23 cellular contexts compared by ENCODE assay signal in the genomic region with DNA sequence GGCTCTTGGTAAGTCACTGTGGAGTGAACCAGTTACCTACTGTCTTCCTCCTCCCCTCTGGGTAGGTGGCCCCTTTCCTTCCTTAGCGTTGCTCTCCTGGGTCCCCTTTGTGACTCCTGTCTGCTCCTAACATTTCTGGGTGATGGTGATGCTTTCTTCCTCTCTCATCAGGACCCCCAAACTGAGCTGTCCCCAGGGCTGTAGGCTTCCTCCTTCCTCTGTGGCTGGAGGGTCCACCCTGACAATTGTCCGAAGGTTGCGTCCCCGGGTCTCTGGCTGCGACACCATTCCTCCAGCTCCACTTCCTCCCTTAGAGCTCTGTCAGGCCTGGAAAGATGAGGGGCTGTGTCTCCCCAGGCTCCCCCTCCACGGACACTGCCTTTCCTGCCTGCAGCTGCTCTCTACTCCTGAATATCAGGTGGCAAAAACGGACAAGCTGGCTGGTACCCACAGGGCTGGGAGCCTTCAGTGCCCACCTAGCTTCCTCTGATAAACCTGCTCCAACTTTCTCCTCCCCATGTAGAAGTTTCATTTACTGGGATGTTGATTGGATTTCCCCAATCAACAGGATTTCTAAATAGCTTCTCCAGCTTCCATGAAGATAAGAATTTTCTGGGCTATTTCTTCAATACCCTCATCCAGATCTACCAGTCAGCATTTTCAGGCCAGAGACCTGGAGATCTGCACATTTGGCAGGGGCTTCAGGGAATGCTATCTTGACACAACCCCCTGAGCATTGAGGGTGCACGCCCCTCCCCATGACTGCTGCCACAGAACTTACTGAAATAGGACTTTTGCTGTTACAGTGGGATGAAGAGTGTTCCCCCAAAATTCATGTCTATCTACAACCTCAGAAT.
"Had no signal": no experiment of that assay in that cellular context is flagged by ENCODE, and none has a peak within 500 bp of the region (broad histone marks: within the 10 kb centered on the region; RNA-seq: fewer than 3 reads in every experiment).

No MANE protein-coding gene starts in this region.

- H3K36me3 ChIP-seq: adrenal gland, ascending aorta, cardiac muscle cell, esophagus muscularis mucosa, heart left ventricle, spleen, suprapubic skin, tibial artery had no signal

- H3K4me3 ChIP-seq: adrenal gland, ascending aorta, cardiac muscle cell, esophagus muscularis mucosa, heart left ventricle, spleen, suprapubic skin, tibial artery had no signal

- DNase-seq: activated CD4-positive, alpha-beta T cell treated with anti-CD3 and anti-CD28 coated beads for 4 hours; activated CD4-positive, alpha-beta T cell treated with anti-CD3 and anti-CD28 coated beads, Interleukin-2, amount 50 U/mL, for 48 hours; activated CD4-positive, CD25-positive, alpha-beta regulatory T cell; activated naive CD4-positive, alpha-beta T cell treated with anti-CD3 and anti-CD28 coated beads for 36 hours; activated naive CD8-positive, alpha-beta T cell treated with anti-CD3 and anti-CD28 coated beads for 36 hours; activated T-cell treated with anti-CD3 and anti-CD28 coated beads, Interleukin-2, amount 50 U/mL, for 72 hours; foreskin keratinocyte; heart left ventricle; mammary epithelial cell; naive B cell; occipital lobe; right cardiac atrium; spleen; stimulated activated naive CD4-positive, alpha-beta T cell; tibial artery had no signal

- H3K9me3 Mint-ChIP-seq: activated naive CD8-positive, alpha-beta T cell treated with anti-CD3 and anti-CD28 coated beads for 36 hours; activated T-cell treated with anti-CD3 and anti-CD28 coated beads, Interleukin-2, amount 50 U/mL, for 72 hours; mesothelial cell of epicardium had no signal

- H3K4me1 Mint-ChIP-seq: activated naive CD8-positive, alpha-beta T cell treated with anti-CD3 and anti-CD28 coated beads for 36 hours; brain; mesothelial cell of epicardium; neural crest cell had no signal

- H3K27me3 Mint-ChIP-seq: activated naive CD8-positive, alpha-beta T cell treated with anti-CD3 and anti-CD28 coated beads for 36 hours; naive B cell had no signal

- H3K4me3 Mint-ChIP-seq: activated naive CD4-positive, alpha-beta T cell treated with anti-CD3 and anti-CD28 coated beads for 36 hours; activated naive CD8-positive, alpha-beta T cell treated with anti-CD3 and anti-CD28 coated beads for 36 hours; activated T-cell treated with anti-CD3 and anti-CD28 coated beads, Interleukin-2, amount 50 U/mL, for 72 hours; brain; mesothelial cell of epicardium; neural crest cell had no signal

- H3K27me3 ChIP-seq: adrenal gland, ascending aorta, cardiac muscle cell, foreskin keratinocyte, tibial artery had no signal

- H3K9me3 ChIP-seq: adrenal gland, ascending aorta, heart left ventricle, suprapubic skin, tibial artery had no signal

- H3K36me3 Mint-ChIP-seq: activated naive CD8-positive, alpha-beta T cell treated with anti-CD3 and anti-CD28 coated beads for 36 hours; brain; mesothelial cell of epicardium; naive B cell had no signal

- H3K27ac Mint-ChIP-seq: activated naive CD4-positive, alpha-beta T cell treated with anti-CD3 and anti-CD28 coated beads for 36 hours; activated naive CD8-positive, alpha-beta T cell treated with anti-CD3 and anti-CD28 coated beads for 36 hours; activated T-cell treated with anti-CD3 and anti-CD28 coated beads, Interleukin-2, amount 50 U/mL, for 72 hours; brain; mesothelial cell of epicardium; naive B cell had no signal

- H3K4me1 ChIP-seq: adrenal gland, ascending aorta, esophagus muscularis mucosa, foreskin keratinocyte, heart left ventricle, spleen, suprapubic skin, tibial artery had no signal

- ATAC-seq: activated T-cell treated with anti-CD3 and anti-CD28 coated beads, Interleukin-2, amount 50 U/mL, for 72 hours; foreskin keratinocyte; heart left ventricle; right cardiac atrium had no signal

- H3K27ac ChIP-seq: adrenal gland, ascending aorta, cardiac muscle cell, esophagus muscularis mucosa, foreskin keratinocyte, heart left ventricle, spleen, suprapubic skin, tibial artery had no signal
